ENCODE assay signal across 8 cellular contexts in the genomic region with DNA sequence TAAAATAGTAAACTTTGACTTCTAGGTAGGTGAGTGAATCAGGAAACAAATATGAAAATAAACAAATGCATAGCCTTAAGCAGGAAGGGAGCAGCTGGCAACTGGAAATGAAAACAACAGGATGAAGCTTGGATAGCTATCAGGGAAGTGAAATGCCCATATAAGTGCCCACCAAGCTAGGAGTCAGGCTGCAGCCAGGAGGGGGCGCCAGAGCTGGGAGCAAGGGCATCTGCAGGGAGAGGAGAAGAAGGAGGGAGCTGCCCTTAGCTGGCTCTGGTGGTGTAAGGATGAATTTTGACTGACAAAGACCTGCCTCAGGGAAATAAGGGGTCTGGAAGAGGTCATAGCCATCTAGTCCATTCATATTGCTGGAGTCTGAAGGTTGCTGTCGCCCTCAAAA.
DNase-seq lines count a peak whose midpoint lies in the region; ATAC-seq, FAIRE-seq and TF ChIP-seq lines count a peak whose summit lies in the region.

No MANE protein-coding gene starts in this region.

- H3K9me3 Mint-ChIP-seq in Caco-2 (ENCODE audit: unreplicated experiment) (no peaks in the 10 kb centered on the region), nephron progenitor cell (peaks cover 15% of the 10 kb centered on the region)
- peaks cover 10% of the 10 kb centered on the region for H3K9me3 Mint-ChIP-seq in activated CD8-positive, alpha-beta T cell treated with anti-CD3 and anti-CD28 coated beads for 36 hours

- H3K4me1 ChIP-seq in Caco-2, result no peaks in the 10 kb centered on the region

- TF ChIP-seq CTCF in Caco-2 (IDR thresholded peaks at IDR 0.05; ENCODE audit: insufficient read depth in 1 of 2, low read depth in 1 of 2, low read length in 1 of 2, severe bottlenecking in 1 of 2, unreplicated experiment in 1 of 2) (peak; percentile 11 to 52), nephron progenitor cell (IDR thresholded peaks at IDR 0.05) (peak; percentile 31)
- no peak for TF ChIP-seq CTCF in activated CD8-positive, alpha-beta T cell treated with anti-CD3 and anti-CD28 coated beads for 36 hours (IDR thresholded peaks at IDR 0.05)

- in situ Hi-C loops in G401 (cut with HindIII; ENCODE audit: low sequenced_read_pairs), result no loop called here

- CTCF ChIA-PET in Caco-2 (lab: Charles Lee), result interaction anchor here (0.7 to 1.1 kb wide), 3 partner anchors 29 to 143 kb away, joined by 3 read pairs; no protein-coding TSS in a partner anchor
- CTCF ChIA-PET in activated CD8-positive, alpha-beta T cell treated with anti-CD3 and anti-CD28 coated beads for 36 hours (lab: Charles Lee), result interaction anchor here (1.3 kb wide), 1 partner anchor 63 kb away, joined by 3 read pairs; no protein-coding TSS in a partner anchor

- H3K27me3 ChIP-seq in Caco-2 (replicated peaks; ENCODE audit: control insufficient read depth, insufficient read depth, low read length), result no peaks in the 10 kb centered on the region

- no peak overlapping the region for H3K4me3 ChIP-seq in Caco-2 (ENCODE audit: low read depth, low read length)

- no peaks in the 10 kb centered on the region for H3K9me3 ChIP-seq in Caco-2

- ATAC-seq in activated CD8-positive, alpha-beta T cell treated with anti-CD3 and anti-CD28 coated beads for 36 hours, result no peak
- ATAC-seq in left lobe of liver, result no peak
- no peak for ATAC-seq in HG02588 (IDR thresholded peaks at IDR 0.05; ENCODE audit: unreplicated experiment)

- TF ChIP-seq POLR2A in GM12892 (IDR thresholded peaks at IDR 0.05; ENCODE audit: low read depth, low read length), result no peak

- FAIRE-seq in GM12892 (lab: Jason Lieb, UNC), result no peak

- H3K36me3 ChIP-seq in Caco-2 (ENCODE audit: control insufficient read depth, insufficient read depth, low read length), result no peaks in the 10 kb centered on the region

- POLR2A ChIA-PET in Caco-2 (lab: Charles Lee), result no interaction called here
- POLR2A ChIA-PET in activated CD8-positive, alpha-beta T cell treated with anti-CD3 and anti-CD28 coated beads for 36 hours (lab: Charles Lee), result no interaction called here

- H3K4me1 Mint-ChIP-seq in Caco-2 (ENCODE audit: low read depth, unreplicated experiment), result no peaks in the 10 kb centered on the region
- no peaks in the 10 kb centered on the region for H3K4me1 Mint-ChIP-seq in activated CD8-positive, alpha-beta T cell treated with anti-CD3 and anti-CD28 coated beads for 36 hours (ENCODE audit: low read depth)
- peaks cover 22% of the 10 kb centered on the region for H3K4me1 Mint-ChIP-seq in nephron progenitor cell

- H3K27me3 Mint-ChIP-seq in Caco-2 (ENCODE audit: insufficient read depth, unreplicated experiment) (no peaks in the 10 kb centered on the region), nephron progenitor cell (ENCODE audit: low read depth, poor library complexity) (no peaks in the 10 kb centered on the region)
- no peaks in the 10 kb centered on the region for H3K27me3 Mint-ChIP-seq in activated CD8-positive, alpha-beta T cell treated with anti-CD3 and anti-CD28 coated beads for 36 hours

- intact Hi-C loops in Caco-2 (cut with micrococcal nuclease; ENCODE audit: unreplicated experiment), result loop anchor here (2.0 kb wide), 1 partner anchor 49 kb away; no protein-coding TSS in a partner anchor
- intact Hi-C loops in activated CD8-positive, alpha-beta T cell treated with anti-CD3 and anti-CD28 coated beads for 36 hours (cut with micrococcal nuclease), result no loop called here

- no peak overlapping the region for H3K27ac Mint-ChIP-seq in Caco-2 (ENCODE audit: unreplicated experiment)
- H3K27ac Mint-ChIP-seq in activated CD8-positive, alpha-beta T cell treated with anti-CD3 and anti-CD28 coated beads for 36 hours, result no peak overlapping the region
- H3K27ac Mint-ChIP-seq in nephron progenitor cell, result peak overlapping the region; percentile 69

- H3K36me3 Mint-ChIP-seq in Caco-2 (ENCODE audit: insufficient read depth, unreplicated experiment) (no peaks in the 10 kb centered on the region), nephron progenitor cell (ENCODE audit: low read depth) (no peaks in the 10 kb centered on the region)
- no peaks in the 10 kb centered on the region for H3K36me3 Mint-ChIP-seq in activated CD8-positive, alpha-beta T cell treated with anti-CD3 and anti-CD28 coated beads for 36 hours (ENCODE audit: low read depth)

- BruUV-seq in Caco-2 (replicated peaks; lab: Mats Ljungman, UMichigan), result no TSS peak

- DNase-seq in Caco-2 (peak; percentile 46 to 56), GM12892 (ENCODE audit: insufficient read length) (peak; percentile 8), HuH-7 (ENCODE audit: low spot score) (peak; percentile 24), nephron progenitor cell (peak; percentile 41), G401 (ENCODE audit: low spot score) (no peak), left lobe of liver (ENCODE audit: low spot score) (no peak)
- peak; percentile 44 for DNase-seq in activated CD8-positive, alpha-beta T cell treated with anti-CD3 and anti-CD28 coated beads for 36 hours

- H3K4me3 Mint-ChIP-seq in Caco-2 (ENCODE audit: unreplicated experiment) (no peak overlapping the region), nephron progenitor cell (no peak overlapping the region)
- H3K4me3 Mint-ChIP-seq in activated CD8-positive, alpha-beta T cell treated with anti-CD3 and anti-CD28 coated beads for 36 hours, result no peak overlapping the region

Comparison
In these comparisons a context has a peak if more than half of its experiments do, and no peak if none do; other contexts are left out.
1. DNase-seq: peak in Caco-2 (2 of 2), GM12892 (single experiment), HuH-7 (single experiment), activated CD8-positive, alpha-beta T cell treated with anti-CD3 and anti-CD28 coated beads for 36 hours (single experiment) and nephron progenitor cell (single experiment); none in G401 (single experiment) and left lobe of liver (single experiment).